12 cellular contexts compared by ENCODE assay signal in the genomic region with DNA sequence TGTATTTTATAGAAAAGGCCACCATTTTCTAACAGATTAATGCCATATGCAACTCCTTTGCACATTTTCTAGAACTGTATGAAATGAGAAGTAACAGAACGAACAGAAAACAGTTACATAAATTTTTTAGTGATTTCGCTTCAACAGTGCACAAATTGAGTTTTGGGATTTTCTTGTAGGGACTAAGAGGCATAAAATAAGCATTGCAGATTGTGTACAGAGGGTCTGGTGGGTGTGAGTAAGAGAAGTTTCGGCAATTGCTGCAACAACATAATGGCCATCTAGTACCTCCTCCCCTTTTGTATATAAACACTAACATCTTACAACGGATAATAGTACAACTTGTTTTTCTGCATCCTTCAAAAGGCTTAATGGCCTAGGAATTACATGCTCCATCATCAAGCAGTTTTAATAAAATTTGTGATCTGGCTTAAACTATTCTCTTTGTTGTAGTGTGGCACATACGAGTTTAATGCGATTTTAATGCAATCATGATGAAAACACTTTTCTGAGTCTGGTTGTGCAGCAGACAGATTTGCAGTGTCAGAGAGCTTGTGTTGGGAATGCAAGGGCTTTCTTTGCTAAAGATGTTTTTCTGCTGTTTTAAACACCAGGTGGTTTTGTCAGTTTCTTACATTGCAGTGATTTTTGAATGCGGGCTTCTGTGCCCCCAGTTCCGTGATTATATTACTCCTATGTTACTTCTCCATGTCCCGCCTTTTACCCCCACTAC. TPM values are rescaled to one million over a fixed set of nuclear protein-coding genes. Genes with fewer than 3 reads are reported as not detected.
DNase-seq lines count a peak whose midpoint lies in the region; ATAC-seq, FAIRE-seq and TF ChIP-seq lines count a peak whose summit lies in the region.
"Had no signal": no experiment of that assay in that cellular context is flagged by ENCODE, and none has a peak within 500 bp of the region (broad histone marks: within the 10 kb centered on the region; RNA-seq: fewer than 3 reads in every experiment).

No MANE protein-coding gene starts in this region.

- H3F3A ChIP-seq in SK-N-SH (replicated peaks; ENCODE audit: insufficient read depth): peaks cover 3% of the 10 kb centered on the region

- WGBS in SK-N-SH (ENCODE audit: low lambda C conversion rate): 20% methylated on average over 9 of the region's 9 CpGs
- WGBS in thymus: 93% methylated on average over 9 of the region's 9 CpGs

- intact Hi-C loops in kidney (cut with DNase I): no loop called here

- DNase-seq in SK-N-SH (no peak), RPMI8226 (peak; percentile 15), kidney (no peak), ACHN (no peak)
- DNase-seq: AML-193; stimulated activated CD4-positive, alpha-beta T cell treated with anti-CD3 and anti-CD28 coated beads, Interleukin-15, amount 100 ng/mL, for 24 hours had no signal

- H3K4me3 ChIP-seq in SK-N-SH (ENCODE audit: low read depth in 2 of 2, low read length in 1 of 2) (peak overlapping the region; percentile 82 to 100), kidney (ENCODE audit: low read length in 2 of 2) (peak overlapping the region; percentile 67 to 86), thymus (ENCODE audit: low read length) (peak overlapping the region; percentile 68)

- no peaks in the 10 kb centered on the region for H3K9me3 ChIP-seq in SK-N-SH
- no peaks in the 10 kb centered on the region for H3K9me3 ChIP-seq in kidney (ENCODE audit: control insufficient read depth in 1 of 2, low read length in 2 of 2)
- H3K9me3 ChIP-seq in thymus (ENCODE audit: control insufficient read depth): no peaks in the 10 kb centered on the region

- H3K27me3 ChIP-seq in SK-N-SH (ENCODE audit: insufficient read depth) (no peaks in the 10 kb centered on the region), thymus (ENCODE audit: control insufficient read depth, insufficient read depth) (no peaks in the 10 kb centered on the region)

- no peak for TF ChIP-seq EP300 in SK-N-SH (IDR thresholded peaks at IDR 0.05; ENCODE audit: borderline replicate concordance in 1 of 2, low read depth in 1 of 2, low read length in 1 of 2)

- ATAC-seq in SK-N-SH treated with all-trans-retinoic acid at 6 μM for 48 hours: no peak
- ATAC-seq in HG02970 (IDR thresholded peaks at IDR 0.05; ENCODE audit: low FRiP score, unreplicated experiment): no peak
- ATAC-seq in GM19467 (IDR thresholded peaks at IDR 0.05; ENCODE audit: unreplicated experiment): no peak
- ATAC-seq: activated CD8-positive, alpha-beta T cell treated with anti-CD3 and anti-CD28 coated beads, Interleukin-2, amount 10 ng/mL, durations not matched to agents 7 days and 5 days had no signal

- no peak for FAIRE-seq in kidney (lab: Jason Lieb, UNC)
- FAIRE-seq: keratinocyte had no signal

- H3K4me2 ChIP-seq in SK-N-SH: peak overlapping the region; percentile 80

- H3K27ac ChIP-seq in SK-N-SH (ENCODE audit: low read depth in 2 of 2, low read length in 1 of 2) (peak overlapping the region; percentile 3 to 99; a peak in 3 of 4 replicates), kidney (ENCODE audit: low read depth in 2 of 2, low read length in 2 of 2) (no peak overlapping the region), thymus (ENCODE audit: low read depth) (peak overlapping the region; percentile 46)

- no peaks in the 10 kb centered on the region for H3K9me2 ChIP-seq in SK-N-SH

- no peak for TF ChIP-seq CTCF in SK-N-SH (IDR thresholded peaks at IDR 0.05)
- TF ChIP-seq CTCF in kidney (IDR thresholded peaks at IDR 0.05; ENCODE audit: borderline replicate concordance, extremely low read depth, insufficient read depth): no peak

- peak overlapping the region; percentile 66 for H2AFZ ChIP-seq in SK-N-SH (ENCODE audit: low read depth)

- in situ Hi-C loops in ACHN (cut with HindIII; ENCODE audit: low pct_ligation_motif_present, low pct_unique_long_range_greater_than_20kb, low sequenced_read_pairs): no loop called here

- H4K20me1 ChIP-seq in SK-N-SH (ENCODE audit: insufficient read depth): no peaks in the 10 kb centered on the region

- H3K36me3 ChIP-seq in SK-N-SH (replicated peaks in 1 of 2; ENCODE audit: control insufficient read depth in 1 of 2, insufficient read depth in 2 of 2, low read length in 1 of 2) (peaks cover 0 to 5% of the 10 kb centered on the region in 2 experiments), kidney (ENCODE audit: control insufficient read depth in 1 of 2, insufficient read depth in 2 of 2, low read length in 2 of 2) (no peaks in the 10 kb centered on the region), thymus (ENCODE audit: control insufficient read depth, insufficient read depth) (no peaks in the 10 kb centered on the region)

- H3K79me2 ChIP-seq in SK-N-SH (ENCODE audit: insufficient read depth): peaks cover 46% of the 10 kb centered on the region

- CTCF ChIA-PET in SK-N-SH (lab: Yijun Ruan, JAX): interaction anchor here (0.8 to 2.7 kb wide), 11 partner anchors 12 to 386 kb away, joined by 3 to 15 read pairs (median 4); no protein-coding TSS in a partner anchor

- H3K9ac ChIP-seq in SK-N-SH: peak overlapping the region; percentile 72; the same call in 1 of the 2 replicates
- H3K9ac ChIP-seq in kidney (ENCODE audit: low read length in 2 of 2): peak overlapping the region in 1 of 2 donors; percentile 83

- no peak for TF ChIP-seq RAD21 in SK-N-SH (IDR thresholded peaks at IDR 0.05; ENCODE audit: low read length)

- peaks cover 8 to 26% of the 10 kb centered on the region in 2 experiments; a peak in 3 of 4 replicates for H3K4me1 ChIP-seq in SK-N-SH (ENCODE audit: control insufficient read depth in 1 of 2, insufficient read depth in 2 of 2, low read depth in 1 of 2, low read length in 1 of 2)
- H3K4me1 ChIP-seq in kidney (ENCODE audit: control insufficient read depth in 1 of 2, insufficient read depth in 1 of 2, low read depth in 1 of 2, low read length in 2 of 2): peaks cover 0 to 7% of the 10 kb centered on the region in 2 donors
- H3K4me1 ChIP-seq in thymus (ENCODE audit: control insufficient read depth, insufficient read depth, low read length): peaks cover 15% of the 10 kb centered on the region

- POLR2A ChIA-PET in SK-N-SH (lab: Yijun Ruan, JAX): interaction anchor here (1.5 to 4.4 kb wide), 5 partner anchors 243 to 331 kb away, joined by 5 to 25 read pairs (median 8); a partner anchor contains a TSS

TF ChIP-seq in SK-N-SH, 30 proteins besides CTCF, POLR2A, EP300 and RAD21 (continues in another document):
- TF ChIP-seq, protein P1, sequence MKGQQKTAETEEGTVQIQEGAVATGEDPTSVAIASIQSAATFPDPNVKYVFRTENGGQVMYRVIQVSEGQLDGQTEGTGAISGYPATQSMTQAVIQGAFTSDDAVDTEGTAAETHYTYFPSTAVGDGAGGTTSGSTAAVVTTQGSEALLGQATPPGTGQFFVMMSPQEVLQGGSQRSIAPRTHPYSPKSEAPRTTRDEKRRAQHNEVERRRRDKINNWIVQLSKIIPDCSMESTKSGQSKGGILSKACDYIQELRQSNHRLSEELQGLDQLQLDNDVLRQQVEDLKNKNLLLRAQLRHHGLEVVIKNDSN (IDR thresholded peaks at IDR 0.05; ENCODE audit: borderline replicate concordance, low read depth): no peak
- no peak for TF ChIP-seq FOXJ3 (CRISPR knock-in tag; IDR thresholded peaks at IDR 0.05)
- TF ChIP-seq RCOR1 (IDR thresholded peaks at IDR 0.05; ENCODE audit: low read length): no peak
- TF ChIP-seq TAF1 (IDR thresholded peaks at IDR 0.05; ENCODE audit: borderline replicate concordance, low read depth, low read length): no peak
- TF ChIP-seq SIN3A (IDR thresholded peaks at IDR 0.05; ENCODE audit: borderline replicate concordance, low read depth, low read length): no peak
- TF ChIP-seq CHD2 (IDR thresholded peaks at IDR 0.05; ENCODE audit: low read length, partially characterized antibody): no peak
- no peak for TF ChIP-seq GATA2 (CRISPR knock-in tag; IDR thresholded peaks at IDR 0.05)

TF ChIP-seq in SK-N-SH treated with all-trans-retinoic acid at 6 μM for 48 hours, 23 proteins besides CTCF, POLR2A, EP300 and RAD21 (continues in another document):
- TF ChIP-seq, protein P2, sequence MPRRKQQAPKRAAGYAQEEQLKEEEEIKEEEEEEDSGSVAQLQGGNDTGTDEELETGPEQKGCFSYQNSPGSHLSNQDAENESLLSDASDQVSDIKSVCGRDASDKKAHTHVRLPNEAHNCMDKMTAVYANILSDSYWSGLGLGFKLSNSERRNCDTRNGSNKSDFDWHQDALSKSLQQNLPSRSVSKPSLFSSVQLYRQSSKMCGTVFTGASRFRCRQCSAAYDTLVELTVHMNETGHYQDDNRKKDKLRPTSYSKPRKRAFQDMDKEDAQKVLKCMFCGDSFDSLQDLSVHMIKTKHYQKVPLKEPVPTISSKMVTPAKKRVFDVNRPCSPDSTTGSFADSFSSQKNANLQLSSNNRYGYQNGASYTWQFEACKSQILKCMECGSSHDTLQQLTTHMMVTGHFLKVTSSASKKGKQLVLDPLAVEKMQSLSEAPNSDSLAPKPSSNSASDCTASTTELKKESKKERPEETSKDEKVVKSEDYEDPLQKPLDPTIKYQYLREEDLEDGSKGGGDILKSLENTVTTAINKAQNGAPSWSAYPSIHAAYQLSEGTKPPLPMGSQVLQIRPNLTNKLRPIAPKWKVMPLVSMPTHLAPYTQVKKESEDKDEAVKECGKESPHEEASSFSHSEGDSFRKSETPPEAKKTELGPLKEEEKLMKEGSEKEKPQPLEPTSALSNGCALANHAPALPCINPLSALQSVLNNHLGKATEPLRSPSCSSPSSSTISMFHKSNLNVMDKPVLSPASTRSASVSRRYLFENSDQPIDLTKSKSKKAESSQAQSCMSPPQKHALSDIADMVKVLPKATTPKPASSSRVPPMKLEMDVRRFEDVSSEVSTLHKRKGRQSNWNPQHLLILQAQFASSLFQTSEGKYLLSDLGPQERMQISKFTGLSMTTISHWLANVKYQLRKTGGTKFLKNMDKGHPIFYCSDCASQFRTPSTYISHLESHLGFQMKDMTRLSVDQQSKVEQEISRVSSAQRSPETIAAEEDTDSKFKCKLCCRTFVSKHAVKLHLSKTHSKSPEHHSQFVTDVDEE (CRISPR knock-in tag; IDR thresholded peaks at IDR 0.05): no peak
- TF ChIP-seq SNAI2 (CRISPR knock-in tag; IDR thresholded peaks at IDR 0.05): no peak

RNA-seq across cellular contexts. Expression of a gene that starts 2.9 kb away (rescaled TPM):
- polyA plus RNA-seq in SK-N-SH (2012; rRNA removed): 5.5 and 7.5 TPM in 2 replicates
- 7.4 and 10.7 TPM in 2 replicates for polyA plus RNA-seq in SK-N-SH (2012; cell fraction: cytosol; rRNA removed)
- polyA plus RNA-seq in SK-N-SH (2012; cell fraction: nucleus; rRNA removed): 8.0 and 10.1 TPM in 2 replicates
- 25.2 TPM for total RNA-seq in kidney
- polyA plus RNA-seq in kidney (ENCODE audit: insufficient read depth, low read depth, low replicate concordance): 3.0 TPM
- 29.0 TPM for polyA plus RNA-seq in thymus

Comparison
In these comparisons a context has a peak if more than half of its experiments do, and no peak if none do; other contexts are left out.
1. H3K27ac ChIP-seq: peak in SK-N-SH (2 of 2) and thymus (single experiment); none in kidney (0 of 2).
2. Peak in every context shown above with its lines, with median percentiles within 50 percentile points of each other: H3K4me3 ChIP-seq.